In genomic region chr6:125454351-125454750, GRCh38 we compare ENCODE assay signal across 20 cellular contexts.
DNase-seq lines count a peak whose midpoint lies in the region; ATAC-seq lines count a peak whose summit lies in the region.
"Had no signal": no experiment of that assay in that cellular context is flagged by ENCODE, and none has a peak within 500 bp of the region (broad histone marks: within the 10 kb centered on the region; RNA-seq: fewer than 3 reads in every experiment).

No MANE protein-coding gene starts in this region.

- no peak overlapping the region for H3K56ac ChIP-seq in mesendoderm (ENCODE audit: low read length)

- no peaks in the 10 kb centered on the region for H3K4me1 ChIP-seq in mesendoderm (ENCODE audit: control insufficient read depth, low read depth, low read length)
- H3K4me1 ChIP-seq: BE2C had no signal

- H3K27ac ChIP-seq in mesendoderm (ENCODE audit: low read depth, low read length), result no peak overlapping the region
- H3K27ac ChIP-seq: BLaER1 treated with 17β-estradiol and CSF1 and Interleukin-3, amounts not matched to agents 10 nM and 100 nM; C4-2B had no signal

- H3K4me3 ChIP-seq in mesendoderm (ENCODE audit: low read length), result no peak overlapping the region
- H3K4me3 ChIP-seq: GM12878 had no signal

- DNase-seq in COLO829 (ENCODE audit: low spot score) (peak; percentile 76), mesendoderm (peak; percentile 12), KBM-7 (no peak)
- DNase-seq: 8988T; ACHN; BE2C; CD4-positive, alpha-beta T cell; CD8-positive, alpha-beta T cell; COR-L47; DMS 273 treated with DMSO at 0.1 percent for 48 hours; DMS153; DMS79; DND-41; EL; GDM1 had no signal

- H3K79me1 ChIP-seq in mesendoderm (ENCODE audit: low read length), result no peaks in the 10 kb centered on the region

- H2AK5ac ChIP-seq in mesendoderm (ENCODE audit: low read length), result no peak overlapping the region

- H3K4ac ChIP-seq in mesendoderm (ENCODE audit: low read depth, low read length), result no peak overlapping the region

- H3K36me3 ChIP-seq in mesendoderm (ENCODE audit: control insufficient read depth, insufficient read depth, low read length), result no peaks in the 10 kb centered on the region
- H3K36me3 ChIP-seq: BE2C had no signal

- no peak overlapping the region for H3K18ac ChIP-seq in mesendoderm (ENCODE audit: low read length)

- ATAC-seq in HG03520 (IDR thresholded peaks at IDR 0.05; ENCODE audit: unreplicated experiment), result no peak
- ATAC-seq in HG02798 (IDR thresholded peaks at IDR 0.05; ENCODE audit: poor library complexity, unreplicated experiment), result no peak
- ATAC-seq: CD8-positive, alpha-beta T cell; GM12878 had no signal

- H3K79me2 ChIP-seq in mesendoderm (ENCODE audit: control insufficient read depth, insufficient read depth, low read length), result no peaks in the 10 kb centered on the region

- no peak overlapping the region for H3K4me2 ChIP-seq in mesendoderm (ENCODE audit: low read length)
- H3K4me2 ChIP-seq: BLaER1 treated with 17β-estradiol and CSF1 and Interleukin-3, amounts not matched to agents 10 nM and 100 nM had no signal

- H4K8ac ChIP-seq in mesendoderm (ENCODE audit: low read depth, low read length), result no peak overlapping the region

- H4K5ac ChIP-seq in mesendoderm (ENCODE audit: low read length), result no peak overlapping the region

- no peak overlapping the region for H2BK120ac ChIP-seq in mesendoderm (ENCODE audit: low read depth, low read length)

- in situ Hi-C loops in KBM-7 (cut with MboI; ENCODE audit: low pct_unique_long_range_greater_than_20kb, low sequenced_read_pairs), result no loop called here

- no peak overlapping the region for H3K23ac ChIP-seq in mesendoderm (ENCODE audit: low read length)

- H3K27me3 ChIP-seq in mesendoderm (ENCODE audit: insufficient read depth, low read length, poor library complexity), result no peaks in the 10 kb centered on the region
- H3K27me3 ChIP-seq: BE2C; BLaER1 treated with 17β-estradiol and CSF1 and Interleukin-3, amounts not matched to agents 10 nM and 100 nM had no signal

- WGBS in mesendoderm (ENCODE audit: extremely low coverage, insufficient coverage, low lambda C conversion rate), result no CpG with 5 or more reads among the region's 1 CpG

- H3K9ac ChIP-seq in mesendoderm (ENCODE audit: low read length), result no peak overlapping the region
- H3K9ac ChIP-seq: BLaER1 treated with 17β-estradiol and CSF1 and Interleukin-3, amounts not matched to agents 10 nM and 100 nM had no signal

- H2BK15ac ChIP-seq in mesendoderm (replicated peaks; ENCODE audit: low read depth), result no peak overlapping the region

- peak overlapping the region; percentile 76 for H2BK5ac ChIP-seq in mesendoderm (ENCODE audit: low read length)
